ENCODE assay signal across 8 cellular contexts in genomic region chr13:46184277-46184699, GRCh38. TPM values are rescaled to one million over a fixed set of nuclear protein-coding genes. Genes with fewer than 3 reads are reported as not detected.
A peak's percentile ranks its signal among the peaks of the same experiment; 100 is the strongest.
DNase-seq lines count a peak whose midpoint lies in the region; ATAC-seq and TF ChIP-seq lines count a peak whose summit lies in the region.

No MANE protein-coding gene starts in this region.

- H3K4me1 ChIP-seq in CD4-positive, CD25-positive, alpha-beta regulatory T cell (ENCODE audit: control insufficient read depth, insufficient read depth, low read length, poor library complexity, severe bottlenecking), result peaks cover 47% of the 10 kb centered on the region
- H3K4me1 ChIP-seq in left lung, result peaks cover 0 to 33% of the 10 kb centered on the region in 2 donors

- H3K9me3 ChIP-seq in CD4-positive, CD25-positive, alpha-beta regulatory T cell (ENCODE audit: control insufficient read depth in 2 of 2, low read length in 2 of 2), result no peaks in the 10 kb centered on the region
- H3K9me3 ChIP-seq in left lung, result no peaks in the 10 kb centered on the region

- TF ChIP-seq CTCF in left lung (IDR thresholded peaks at IDR 0.05), result peak in 1 of 2 donors; percentile 49

- H3K27ac ChIP-seq in CD4-positive, CD25-positive, alpha-beta regulatory T cell (ENCODE audit: insufficient read depth, low read length, poor library complexity, severe bottlenecking), result peak overlapping the region; percentile 94
- peak overlapping the region in 1 of 2 donors; percentile 93 for H3K27ac ChIP-seq in left lung

- no peaks in the 10 kb centered on the region for H3K27me3 ChIP-seq in CD4-positive, CD25-positive, alpha-beta regulatory T cell (ENCODE audit: control insufficient read depth, insufficient read depth, low read length)
- H3K27me3 ChIP-seq in left lung, result no peaks in the 10 kb centered on the region

- H3K4me3 Mint-ChIP-seq in CD4-positive, CD25-positive, alpha-beta regulatory T cell, result peak overlapping the region; percentile 81 to 98 (median 96)
- H3K4me3 Mint-ChIP-seq in activated naive CD8-positive, alpha-beta T cell, result peak overlapping the region; percentile 97

- intact Hi-C loops in left lung (cut with DNase I), result no loop called here

- peaks cover 18 to 43% (median 38%) of the 10 kb centered on the region in 4 donors for H3K4me1 Mint-ChIP-seq in CD4-positive, CD25-positive, alpha-beta regulatory T cell
- H3K4me1 Mint-ChIP-seq in activated naive CD8-positive, alpha-beta T cell (ENCODE audit: low read depth), result peaks cover 35% of the 10 kb centered on the region

- no peaks in the 10 kb centered on the region for H3K36me3 Mint-ChIP-seq in CD4-positive, CD25-positive, alpha-beta regulatory T cell
- peaks cover 2% of the 10 kb centered on the region for H3K36me3 Mint-ChIP-seq in activated naive CD8-positive, alpha-beta T cell

- ATAC-seq in CD4-positive, CD25-positive, alpha-beta regulatory T cell (ENCODE audit: low read depth in 2 of 2), result peak; percentile 75 to 76
- peak; percentile 45 for ATAC-seq in GM19397 (IDR thresholded peaks at IDR 0.05; ENCODE audit: unreplicated experiment)
- ATAC-seq in HG03442 (IDR thresholded peaks at IDR 0.05; ENCODE audit: unreplicated experiment), result peak; percentile 41
- ATAC-seq in left lung, result peak; percentile 67
- no peak for ATAC-seq in HG03457 (IDR thresholded peaks at IDR 0.05; ENCODE audit: unreplicated experiment)

- no peaks in the 10 kb centered on the region for H3K27me3 Mint-ChIP-seq in CD4-positive, CD25-positive, alpha-beta regulatory T cell
- H3K27me3 Mint-ChIP-seq in activated naive CD8-positive, alpha-beta T cell, result no peaks in the 10 kb centered on the region

- no peaks in the 10 kb centered on the region for H3K36me3 ChIP-seq in CD4-positive, CD25-positive, alpha-beta regulatory T cell (ENCODE audit: control insufficient read depth, insufficient read depth, low read length)
- H3K36me3 ChIP-seq in left lung, result no peaks in the 10 kb centered on the region

- H3K4me3 ChIP-seq in CD4-positive, CD25-positive, alpha-beta regulatory T cell (ENCODE audit: low read depth, low read length), result peak overlapping the region; percentile 100
- H3K4me3 ChIP-seq in left lung, result no peak overlapping the region

- DNase-seq in CD4-positive, CD25-positive, alpha-beta regulatory T cell, result peak; percentile 58 to 92 (median 81)
- DNase-seq in T follicular helper cell (ENCODE audit: low read depth) (peak; percentile 58), left lung (peak; percentile 53 to 73)
- peak; percentile 61 to 64 for DNase-seq in stimulated activated CD8-positive, alpha-beta memory T cell treated with anti-CD3 and anti-CD28 coated beads, Interleukin-7, amount 100 ng/mL, for 4 hours (ENCODE audit: low read depth in 2 of 2)

- peaks cover 0 to 3% (median 0%) of the 10 kb centered on the region in 7 donors for H3K9me3 Mint-ChIP-seq in CD4-positive, CD25-positive, alpha-beta regulatory T cell
- H3K9me3 Mint-ChIP-seq in activated naive CD8-positive, alpha-beta T cell (ENCODE audit: low read depth), result no peaks in the 10 kb centered on the region

- peak overlapping the region; percentile 95 to 99 (median 98) for H3K27ac Mint-ChIP-seq in CD4-positive, CD25-positive, alpha-beta regulatory T cell
- peak overlapping the region; percentile 93 for H3K27ac Mint-ChIP-seq in activated naive CD8-positive, alpha-beta T cell

RNA-seq across cellular contexts. Expression of gene LCP1, which starts 2.3 kb away (rescaled TPM):
- 516 TPM for total RNA-seq in CD4-positive, CD25-positive, alpha-beta regulatory T cell
- polyA plus RNA-seq in CD4-positive, CD25-positive, alpha-beta regulatory T cell, result 1,000 to 10,000 TPM in 3 of 4 donors, 100 to 1,000 TPM in 1; 831 to 1,155 (median 1,047) TPM
- 100 to 1,000 TPM; 119 to 401 TPM for total RNA-seq in left lung

RNA-seq across cellular contexts. Expression of gene LRRC63, which starts 27.4 kb away (rescaled TPM):
- total RNA-seq in CD4-positive, CD25-positive, alpha-beta regulatory T cell, result 0.20 TPM
- polyA plus RNA-seq in CD4-positive, CD25-positive, alpha-beta regulatory T cell, result under 1 TPM; 0.12 to 0.49 (median 0.18) TPM
- under 1 TPM; 0.35 to 0.65 TPM for total RNA-seq in left lung
